ENCODE assay signal across 1 cellular context in the genomic region with DNA sequence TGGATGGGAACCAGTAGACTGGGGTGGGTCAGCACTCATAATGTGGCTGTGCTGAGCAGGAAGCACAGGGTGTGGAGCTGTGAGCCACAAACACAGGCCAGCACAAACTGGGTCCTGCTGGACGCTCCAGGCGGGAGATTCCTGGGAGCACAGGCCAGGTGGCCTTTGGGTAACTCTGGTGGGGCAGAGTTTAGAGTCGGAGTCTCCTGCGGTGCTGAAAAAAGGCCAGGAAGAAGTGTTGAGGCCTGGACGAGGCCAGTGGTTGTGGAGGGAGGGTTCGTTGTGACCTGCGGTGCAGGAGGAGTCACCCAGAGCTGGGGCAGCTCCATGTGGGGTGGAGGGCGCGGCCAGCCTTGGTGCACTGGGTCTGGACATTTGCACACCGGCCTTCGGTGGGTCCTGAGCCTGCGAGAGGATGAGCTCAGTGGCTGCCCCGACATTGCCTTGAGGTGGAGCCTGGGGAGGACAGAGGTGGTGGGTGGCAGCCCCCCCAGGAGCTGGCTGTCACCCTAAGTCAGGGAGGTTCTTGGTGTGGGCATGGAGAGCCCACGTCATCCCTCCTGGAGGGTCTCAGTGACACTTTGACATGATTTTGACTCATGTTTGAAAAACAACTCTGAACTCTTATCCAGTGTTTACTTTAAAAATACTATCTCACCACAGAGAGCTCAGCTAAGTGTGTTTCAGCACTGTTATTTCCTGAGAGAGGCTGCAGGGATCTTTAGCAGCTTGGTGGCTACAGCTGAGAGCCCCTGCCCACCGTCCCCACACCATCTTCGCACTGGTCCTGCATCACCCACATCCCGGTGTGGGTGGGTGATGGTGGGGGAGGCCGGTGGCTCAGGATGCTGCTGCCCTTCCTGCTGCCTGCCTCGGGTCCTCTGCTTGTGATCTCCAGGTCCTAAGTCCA.
A peak's percentile ranks its signal among the peaks of the same experiment; 100 is the strongest.
TF ChIP-seq lines count a peak whose summit lies in the region.

No MANE protein-coding gene starts in this region.

TF ChIP-seq in IMR-90, 13 proteins besides CTCF, POLR2A, EP300 and RAD21:
- peak; percentile 50; the same call in 1 of the 2 replicates for TF ChIP-seq MAZ (IDR thresholded peaks at IDR 0.05; ENCODE audit: borderline replicate concordance, low read depth, low read length)
- TF ChIP-seq CEBPB (IDR thresholded peaks at IDR 0.05; ENCODE audit: low read depth, low read length), result no peak
- TF ChIP-seq SMC3 (IDR thresholded peaks at IDR 0.05; ENCODE audit: low read depth, low read length), result peak; percentile 6; the same call in 1 of the 2 replicates
- TF ChIP-seq FOS (IDR thresholded peaks at IDR 0.05; ENCODE audit: low read depth, low read length), result peak; percentile 58; the same call in 1 of the 2 replicates
- TF ChIP-seq, protein P1, sequence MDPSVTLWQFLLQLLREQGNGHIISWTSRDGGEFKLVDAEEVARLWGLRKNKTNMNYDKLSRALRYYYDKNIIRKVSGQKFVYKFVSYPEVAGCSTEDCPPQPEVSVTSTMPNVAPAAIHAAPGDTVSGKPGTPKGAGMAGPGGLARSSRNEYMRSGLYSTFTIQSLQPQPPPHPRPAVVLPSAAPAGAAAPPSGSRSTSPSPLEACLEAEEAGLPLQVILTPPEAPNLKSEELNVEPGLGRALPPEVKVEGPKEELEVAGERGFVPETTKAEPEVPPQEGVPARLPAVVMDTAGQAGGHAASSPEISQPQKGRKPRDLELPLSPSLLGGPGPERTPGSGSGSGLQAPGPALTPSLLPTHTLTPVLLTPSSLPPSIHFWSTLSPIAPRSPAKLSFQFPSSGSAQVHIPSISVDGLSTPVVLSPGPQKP (IDR thresholded peaks at IDR 0.05; ENCODE audit: borderline replicate concordance, low read depth, low read length), result no peak
- no peak for TF ChIP-seq BHLHE40 (IDR thresholded peaks at IDR 0.05; ENCODE audit: low read depth, low read length)
- no peak for TF ChIP-seq MAFK (IDR thresholded peaks at IDR 0.05; ENCODE audit: low read depth, low read length)
- no peak for TF ChIP-seq CHD1 (IDR thresholded peaks at IDR 0.05; ENCODE audit: low read depth, low read length)
- TF ChIP-seq MXI1 (IDR thresholded peaks at IDR 0.05; ENCODE audit: borderline replicate concordance, low read depth, low read length), result no peak
- peak; percentile 37 for TF ChIP-seq RCOR1 (IDR thresholded peaks at IDR 0.05; ENCODE audit: insufficient replicate concordance, low read length)
- TF ChIP-seq, protein P2, sequence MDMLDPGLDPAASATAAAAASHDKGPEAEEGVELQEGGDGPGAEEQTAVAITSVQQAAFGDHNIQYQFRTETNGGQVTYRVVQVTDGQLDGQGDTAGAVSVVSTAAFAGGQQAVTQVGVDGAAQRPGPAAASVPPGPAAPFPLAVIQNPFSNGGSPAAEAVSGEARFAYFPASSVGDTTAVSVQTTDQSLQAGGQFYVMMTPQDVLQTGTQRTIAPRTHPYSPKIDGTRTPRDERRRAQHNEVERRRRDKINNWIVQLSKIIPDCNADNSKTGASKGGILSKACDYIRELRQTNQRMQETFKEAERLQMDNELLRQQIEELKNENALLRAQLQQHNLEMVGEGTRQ (IDR thresholded peaks at IDR 0.05; ENCODE audit: low read depth, low read length), result no peak
- no peak for TF ChIP-seq RFX5 (IDR thresholded peaks at IDR 0.05; ENCODE audit: low read depth, low read length)
- TF ChIP-seq NFE2L2 (IDR thresholded peaks at IDR 0.05; ENCODE audit: low read depth, low read length), result no peak
